ENCODE assay signal across 11 cellular contexts in the genomic region with DNA sequence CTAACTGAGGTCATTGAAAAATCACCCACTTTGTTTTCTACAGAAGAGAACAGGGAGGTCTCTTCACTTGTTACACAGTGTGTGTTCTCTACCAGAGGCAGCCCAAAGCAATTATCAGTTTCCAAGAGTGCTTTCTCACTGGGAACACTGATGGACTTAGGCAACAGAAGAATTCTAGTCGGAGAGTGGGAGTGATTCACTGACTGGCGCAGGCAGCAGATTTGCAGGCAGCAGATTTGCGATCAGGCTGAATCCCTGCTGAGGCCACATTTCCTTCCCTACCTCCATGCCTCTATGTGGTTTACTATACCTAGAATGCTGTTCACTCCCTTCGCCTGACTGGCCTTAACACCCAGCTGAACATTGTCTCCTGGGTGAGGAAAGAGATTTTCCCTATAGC. TPM values are rescaled to one million over a fixed set of nuclear protein-coding genes. Genes with fewer than 3 reads are reported as not detected.
DNase-seq lines count a peak whose midpoint lies in the region; ATAC-seq and TF ChIP-seq lines count a peak whose summit lies in the region.
"Had no signal": no experiment of that assay in that cellular context is flagged by ENCODE, and none has a peak within 500 bp of the region (broad histone marks: within the 10 kb centered on the region; RNA-seq: fewer than 3 reads in every experiment).

No MANE protein-coding gene starts in this region.

- H3F3A ChIP-seq in smooth muscle cell (ENCODE audit: low read depth), result peaks cover 3% of the 10 kb centered on the region

- peak overlapping the region; percentile 40 for H3K27ac ChIP-seq in epithelial cell of prostate
- H3K27ac ChIP-seq in smooth muscle cell (ENCODE audit: low read depth), result peak overlapping the region; percentile 23

- H3K4me3 Mint-ChIP-seq in activated CD4-positive, alpha-beta T cell treated with anti-CD3 and anti-CD28 coated beads, Interleukin-2, amount 10 ng/mL, durations not matched to agents 7 days and 5 days, result no peak overlapping the region

- H3K4me3 ChIP-seq in smooth muscle cell, result no peak overlapping the region

- no peaks in the 10 kb centered on the region for H3K79me2 ChIP-seq in smooth muscle cell (ENCODE audit: low read depth)

- TF ChIP-seq CTCF in smooth muscle cell (IDR thresholded peaks at IDR 0.05; ENCODE audit: borderline replicate concordance, insufficient read depth, poor library complexity, severe bottlenecking), result no peak

- no peak for ATAC-seq in GM21360 (IDR thresholded peaks at IDR 0.05; ENCODE audit: unreplicated experiment)
- ATAC-seq in GM21529 (IDR thresholded peaks at IDR 0.05; ENCODE audit: unreplicated experiment), result no peak

- CTCF ChIA-PET in activated CD4-positive, alpha-beta T cell treated with anti-CD3 and anti-CD28 coated beads, Interleukin-2, amount 10 ng/mL, durations not matched to agents 7 days and 5 days (lab: Charles Lee), result interaction anchor here (0.5 to 0.7 kb wide), 2 partner anchors 15 to 343 kb away, joined by 4 to 5 read pairs; no protein-coding TSS in a partner anchor

- no peaks in the 10 kb centered on the region for H3K27me3 ChIP-seq in smooth muscle cell (ENCODE audit: low read depth)

- no peaks in the 10 kb centered on the region for H3K9me3 ChIP-seq in smooth muscle cell (replicated peaks; ENCODE audit: low read depth)

- no peaks in the 10 kb centered on the region for H3K27me3 Mint-ChIP-seq in activated CD4-positive, alpha-beta T cell treated with anti-CD3 and anti-CD28 coated beads, Interleukin-2, amount 10 ng/mL, durations not matched to agents 7 days and 5 days

- H3K36me3 ChIP-seq in smooth muscle cell (ENCODE audit: low read depth), result no peaks in the 10 kb centered on the region

- H3K9me3 Mint-ChIP-seq in activated CD4-positive, alpha-beta T cell treated with anti-CD3 and anti-CD28 coated beads, Interleukin-2, amount 10 ng/mL, durations not matched to agents 7 days and 5 days, result no peaks in the 10 kb centered on the region

- DNase-seq in activated CD4-positive, alpha-beta T cell treated with anti-CD3 and anti-CD28 coated beads, Interleukin-2, amount 10 ng/mL, durations not matched to agents 7 days and 5 days, result no peak
- DNase-seq in activated CD4-positive, alpha-beta T cell treated with anti-CD3 and anti-CD28 coated beads, Interleukin-2, amount 50 U/mL, for 48 hours, result no peak
- DNase-seq in SK-MEL-5 (ENCODE audit: low read depth, low spot score) (peak; percentile 29), epithelial cell of prostate (ENCODE audit: low read depth, low spot score) (no peak), smooth muscle cell (lab: John Stamatoyannopoulos, UW; ENCODE audit: unreplicated experiment) (no peak), ecto neural progenitor cell (ENCODE audit: low spot score) (no peak)
- DNase-seq: activated effector memory CD4-positive, alpha-beta T cell treated with anti-CD3 and anti-CD28 coated beads, Interleukin-2, amount 50 U/mL, for 16 hours; NCI-H1105; stimulated activated CD4-positive, alpha-beta T cell treated with anti-CD3 and anti-CD28 coated beads, Interleukin-4, amount 100 ng/mL, for 1 hour had no signal

- H2AFZ ChIP-seq in smooth muscle cell (ENCODE audit: low read depth), result peak overlapping the region; percentile 3

- H3K9ac ChIP-seq in smooth muscle cell (ENCODE audit: low read depth), result peak overlapping the region; percentile 13

- H3K4me2 ChIP-seq in smooth muscle cell, result peak overlapping the region; percentile 58

- POLR2A ChIA-PET in activated CD4-positive, alpha-beta T cell treated with anti-CD3 and anti-CD28 coated beads, Interleukin-2, amount 10 ng/mL, durations not matched to agents 7 days and 5 days (lab: Charles Lee), result no interaction called here

- no peaks in the 10 kb centered on the region for H3K4me1 ChIP-seq in smooth muscle cell (ENCODE audit: low read depth)

- WGBS in smooth muscle cell (ENCODE audit: low lambda C conversion rate), result 34% methylated on average over 4 of the region's 4 CpGs

- H3K27ac Mint-ChIP-seq in activated CD4-positive, alpha-beta T cell treated with anti-CD3 and anti-CD28 coated beads, Interleukin-2, amount 10 ng/mL, durations not matched to agents 7 days and 5 days, result peak overlapping the region; percentile 39

- H4K20me1 ChIP-seq in smooth muscle cell (ENCODE audit: low read depth), result no peaks in the 10 kb centered on the region

- in situ Hi-C loops in SK-MEL-5 (cut with HindIII; ENCODE audit: low pct_unique_long_range_greater_than_20kb, low sequenced_read_pairs), result no loop called here

- peaks cover 82% of the 10 kb centered on the region for H3K36me3 Mint-ChIP-seq in activated CD4-positive, alpha-beta T cell treated with anti-CD3 and anti-CD28 coated beads, Interleukin-2, amount 10 ng/mL, durations not matched to agents 7 days and 5 days (ENCODE audit: low read depth)

- peaks cover 50% of the 10 kb centered on the region for H3K4me1 Mint-ChIP-seq in activated CD4-positive, alpha-beta T cell treated with anti-CD3 and anti-CD28 coated beads, Interleukin-2, amount 10 ng/mL, durations not matched to agents 7 days and 5 days

RNA-seq across cellular contexts. Expression of a gene that starts 6.6 kb away (rescaled TPM):
- total RNA-seq in activated CD4-positive, alpha-beta T cell treated with anti-CD3 and anti-CD28 coated beads, Interleukin-2, amount 10 ng/mL, durations not matched to agents 7 days and 5 days, result 100 to 1,000 TPM in 1 of 2 experiments, 10 to 100 TPM in 1; 99.0 to 137 TPM
- total RNA-seq in SK-MEL-5 (2014; rRNA removed; shearing (Covaris generic)), result 3.2 and 4.9 TPM in 2 replicates
- 5.8 and 7.1 TPM in 2 replicates for polyA plus RNA-seq in SK-MEL-5 (2015; cell fraction: cytosol; rRNA removed)
- polyA plus RNA-seq in SK-MEL-5 (2015; cell fraction: nucleus; rRNA removed), result 0.50 and 2.2 TPM in 2 replicates
- 30.4 and 33.0 TPM in 2 replicates for total RNA-seq in smooth muscle cell
- 45.1 and 104 TPM in 2 replicates for polyA plus RNA-seq in smooth muscle cell
